ENCODE assay signal across 10 cellular contexts in genomic region chr2:174729797-174730529, GRCh38. TPM values are rescaled to one million over a fixed set of nuclear protein-coding genes. Genes with fewer than 3 reads are reported as not detected.
A peak's percentile ranks its signal among the peaks of the same experiment; 100 is the strongest.
DNase-seq lines count a peak whose midpoint lies in the region; ATAC-seq, FAIRE-seq and TF ChIP-seq lines count a peak whose summit lies in the region.
"Had no signal": no experiment of that assay in that cellular context is flagged by ENCODE, and none has a peak within 500 bp of the region (broad histone marks: within the 10 kb centered on the region; RNA-seq: fewer than 3 reads in every experiment).

No MANE protein-coding gene starts in this region.

- no peak overlapping the region for H3K27ac ChIP-seq in right cardiac atrium (ENCODE audit: low read length)
- no peak overlapping the region for H3K27ac ChIP-seq in gastrocnemius medialis
- H3K27ac ChIP-seq: BLaER1, SK-N-MC had no signal

- no peak for TF ChIP-seq CTCF in gastrocnemius medialis (IDR thresholded peaks at IDR 0.05 in 4 of 5, conservative IDR thresholded peaks at IDR 0.05 in 1 of 5)

- no peak for FAIRE-seq in H54 (lab: Jason Lieb, UNC)

- H3K27me3 ChIP-seq in right cardiac atrium (ENCODE audit: control insufficient read depth, insufficient read depth) (no peaks in the 10 kb centered on the region), gastrocnemius medialis (peaks cover 13 to 30% (median 21%) of the 10 kb centered on the region in 3 donors)
- H3K27me3 ChIP-seq: BLaER1 had no signal

- no peaks in the 10 kb centered on the region for H3K9me3 ChIP-seq in right cardiac atrium (ENCODE audit: control insufficient read depth, low read length)
- H3K9me3 ChIP-seq in gastrocnemius medialis, result no peaks in the 10 kb centered on the region

- H3K4me1 ChIP-seq in right cardiac atrium (ENCODE audit: control insufficient read depth, insufficient read depth, low read length) (no peaks in the 10 kb centered on the region), gastrocnemius medialis (peaks cover 0 to 5% of the 10 kb centered on the region in 2 donors)
- H3K4me1 ChIP-seq: BLaER1 had no signal

- in situ Hi-C loops in gastrocnemius medialis (cut with MboI; ENCODE audit: low sequenced_read_pairs in 4 of 4), result no loop called here

- H3K36me3 ChIP-seq in gastrocnemius medialis, result no peaks in the 10 kb centered on the region
- H3K36me3 ChIP-seq: BLaER1 had no signal

- intact Hi-C loops in right cardiac atrium (cut with DNase I), result no loop called here
- intact Hi-C loops in gastrocnemius medialis (cut with DNase I; ENCODE audit: low total_unique reads), result no loop called here

- ATAC-seq in right cardiac atrium (peak; percentile 74 to 85), gastrocnemius medialis (peak; percentile 14 to 16), GM21723 (IDR thresholded peaks at IDR 0.05; ENCODE audit: unreplicated experiment) (no peak)

- H3K4me3 ChIP-seq in right cardiac atrium (ENCODE audit: low read length) (peak overlapping the region; percentile 33), gastrocnemius medialis (peak overlapping the region; percentile 42 to 72 (median 45))
- H3K4me3 ChIP-seq: BLaER1, SK-N-MC had no signal

- DNase-seq in NCI-H526 (lab: John Stamatoyannopoulos, UW) (peak; percentile 18 to 71), NCI-H526 treated with DMSO at 0.1 percent for 48 hours (lab: John Stamatoyannopoulos, UW) (no peak), right cardiac atrium (peak in 2 of 3 donors; percentile 57 to 68), gastrocnemius medialis (no peak), medulla oblongata (ENCODE audit: extremely low spot score) (no peak), H54 (ENCODE audit: insufficient read length, low spot score) (no peak)
- peak; percentile 55 for DNase-seq in activated naive CD4-positive, alpha-beta T cell treated with anti-CD3 and anti-CD28 coated beads, Interleukin-2, amount 50 U/mL, for 16 hours

- 6% methylated on average over 56 of the region's 56 CpGs for WGBS in right cardiac atrium

- TF ChIP-seq POLR2A in gastrocnemius medialis (IDR thresholded peaks at IDR 0.05) (no peak), H54 (IDR thresholded peaks at IDR 0.05; ENCODE audit: low read depth, low read length) (no peak)

RNA-seq across cellular contexts. Expression of gene CHRNA1, which starts 34.3 kb away (rescaled TPM):
- total RNA-seq in right cardiac atrium (under 1 TPM in 2 of 4 donors, not detected in 2; 0.20 to 0.57 TPM), gastrocnemius medialis (100 to 1,000 TPM in 2 of 4 donors, 10 to 100 TPM in 2; 84.6 to 306 (median 185) TPM)
- 0.95 TPM for polyA plus RNA-seq in right cardiac atrium

Comparison
In these comparisons a context has a peak if more than half of its experiments do, and no peak if none do; other contexts are left out.
1. DNase-seq: peak in NCI-H526 (2 of 2), activated naive CD4-positive, alpha-beta T cell treated with anti-CD3 and anti-CD28 coated beads, Interleukin-2, amount 50 U/mL, for 16 hours (single experiment) and right cardiac atrium (2 of 3); none in NCI-H526 treated with DMSO at 0.1 percent for 48 hours (single experiment), gastrocnemius medialis (0 of 2), medulla oblongata (single experiment) and H54 (single experiment).
2. RNA of gene CHRNA1, which starts 34.3 kb away (total RNA-seq): 84.6 to 306 TPM in gastrocnemius medialis; 0.20 to 0.57 TPM in right cardiac atrium; every median in the first group is over 10 times any median in the second.